18 cellular contexts compared by ENCODE assay signal in genomic region chr15:44028349-44028748, GRCh38.
DNase-seq lines count a peak whose midpoint lies in the region; ATAC-seq and TF ChIP-seq lines count a peak whose summit lies in the region.
"Had no signal": no experiment of that assay in that cellular context is flagged by ENCODE, and none has a peak within 500 bp of the region (broad histone marks: within the 10 kb centered on the region; RNA-seq: fewer than 3 reads in every experiment).

No MANE protein-coding gene starts in this region.

- TF ChIP-seq CTCF in epithelial cell of esophagus (IDR thresholded peaks at IDR 0.05; ENCODE audit: insufficient read depth, low read depth, low read length, missing control alignments) (no peak), testis (IDR thresholded peaks at IDR 0.05) (no peak)

- H3K4me3 ChIP-seq in SJCRH30, result no peak overlapping the region
- no peak overlapping the region for H3K4me3 ChIP-seq in epithelial cell of esophagus (ENCODE audit: low read length)
- no peak overlapping the region for H3K4me3 ChIP-seq in testis
- H3K4me3 ChIP-seq: right atrium auricular region had no signal

- DNase-seq in NK-92 treated with Interleukin-12 subunit alpha and Interleukin-12 subunit beta, amount 100 ng/mL, for 24 hours (lab: John Stamatoyannopoulos, UW), result peak; percentile 41
- DNase-seq in NK-92 (lab: John Stamatoyannopoulos, UW; ENCODE audit: unreplicated experiment) (no peak), SJCRH30 (peak; percentile 7 to 20), epithelial cell of esophagus (ENCODE audit: low read depth) (peak; percentile 30), NCI-H1092 treated with DMSO at 0.1 percent for 48 hours (lab: John Stamatoyannopoulos, UW) (no peak), testis (no peak)
- peak; percentile 10 for DNase-seq in stimulated activated naive CD8-positive, alpha-beta T cell treated with anti-CD3 and anti-CD28 coated beads, Interleukin-15, Interleukin-2, amounts not matched to agents 100 U/mL and 50 U/mL, for 24 hours
- no peak for DNase-seq in activated naive CD4-positive, alpha-beta T cell treated with anti-CD3 and anti-CD28 coated beads, Interleukin-2, amount 50 U/mL, for 16 hours
- DNase-seq: activated naive CD4-positive, alpha-beta T cell treated with anti-CD3 and anti-CD28 coated beads, Interleukin-2, amount 10 ng/mL, durations not matched to agents 7 days and 5 days; CD4-positive, alpha-beta memory T cell; H7; naive B cell; NCI-H1694 treated with DMSO at 0.1 percent for 48 hours; NCI-H526 treated with DMSO at 0.1 percent for 48 hours; stimulated activated CD4-positive, alpha-beta T cell treated with anti-CD3 and anti-CD28 coated beads, Interleukin-2, amount 100 ng/mL, for 48 hours; T1000 had no signal

- TF ChIP-seq POLR2A in testis (IDR thresholded peaks at IDR 0.05), result no peak

- H3K9me3 ChIP-seq in SJCRH30 (replicated peaks) (no peaks in the 10 kb centered on the region), testis (no peaks in the 10 kb centered on the region)
- H3K9me3 ChIP-seq: right atrium auricular region had no signal

- WGBS in testis, 2 donors, result 78 to 92% methylated on average over 1 of the region's 1 CpG

- H3K4me1 ChIP-seq in SJCRH30, result peaks cover 26% of the 10 kb centered on the region
- no peaks in the 10 kb centered on the region for H3K4me1 ChIP-seq in testis

- peak overlapping the region; percentile 8; the same call in 1 of the 2 replicates for H3K27ac ChIP-seq in SJCRH30
- no peak overlapping the region for H3K27ac ChIP-seq in testis
- H3K27ac ChIP-seq: epithelial cell of prostate, right atrium auricular region had no signal

- ATAC-seq in stimulated activated naive CD8-positive, alpha-beta T cell treated with anti-CD3 and anti-CD28 coated beads, Interleukin-15, Interleukin-2, amounts not matched to agents 100 U/mL and 50 U/mL, for 24 hours, result peak; percentile 80

- H3K27me3 ChIP-seq in SJCRH30 (no peaks in the 10 kb centered on the region), testis (no peaks in the 10 kb centered on the region)
- H3K27me3 ChIP-seq: right atrium auricular region had no signal

- intact Hi-C loops in testis (cut with DNase I; ENCODE audit: low total_unique reads), result no loop called here

- H3K36me3 ChIP-seq in SJCRH30 (no peaks in the 10 kb centered on the region), testis (ENCODE audit: low read depth, missing control alignments) (no peaks in the 10 kb centered on the region)
- H3K36me3 ChIP-seq: right atrium auricular region had no signal

Comparison
In these comparisons a context has a peak if more than half of its experiments do, and no peak if none do; other contexts are left out.
1. DNase-seq: peak in NK-92 treated with Interleukin-12 subunit alpha and Interleukin-12 subunit beta, amount 100 ng/mL, for 24 hours (single experiment), SJCRH30 (2 of 2), epithelial cell of esophagus (single experiment) and stimulated activated naive CD8-positive, alpha-beta T cell treated with anti-CD3 and anti-CD28 coated beads, Interleukin-15, Interleukin-2, amounts not matched to agents 100 U/mL and 50 U/mL, for 24 hours (single experiment); none in NK-92 (single experiment), NCI-H1092 treated with DMSO at 0.1 percent for 48 hours (single experiment), testis (single experiment) and activated naive CD4-positive, alpha-beta T cell treated with anti-CD3 and anti-CD28 coated beads, Interleukin-2, amount 50 U/mL, for 16 hours (single experiment).